ENCODE assay signal across 20 cellular contexts in genomic region chr7:157527235-157527634, GRCh38.
"Had no signal": no experiment of that assay in that cellular context is flagged by ENCODE, and none has a peak within 500 bp of the region (broad histone marks: within the 10 kb centered on the region; RNA-seq: fewer than 3 reads in every experiment).

No MANE protein-coding gene starts in this region.

- DNase-seq: activated CD4-positive, alpha-beta T cell treated with anti-CD3 and anti-CD28 coated beads, Interleukin-2, amount 10 ng/mL, durations not matched to agents 7 days and 5 days; activated CD8-positive, alpha-beta T cell treated with anti-CD3 and anti-CD28 coated beads, Interleukin-2, amount 10 ng/mL, durations not matched to agents 7 days and 5 days; dermis blood vessel endothelial cell; effector memory CD8-positive, alpha-beta T cell; esophagus squamous epithelium; heart right ventricle; naive B cell; stimulated activated naive CD4-positive, alpha-beta T cell; T-helper 1 cell; T-helper 9 cell; thyroid gland had no signal

- H3K36me3 Mint-ChIP-seq: memory B cell had no signal

- H3K4me1 Mint-ChIP-seq: activated B cell treated with CpG ODN at 0.5 μM for 24 hours; activated naive CD4-positive, alpha-beta T cell treated with anti-CD3 and anti-CD28 coated beads, Interleukin-2, amount 50 U/mL, for 24 hours; memory B cell had no signal

- H3K4me3 Mint-ChIP-seq: activated B cell treated with CpG ODN at 0.5 μM for 24 hours; activated CD4-positive, alpha-beta T cell treated with anti-CD3 and anti-CD28 coated beads, Interleukin-2, amount 10 ng/mL, durations not matched to agents 7 days and 5 days; activated CD8-positive, alpha-beta T cell treated with anti-CD3 and anti-CD28 coated beads, Interleukin-2, amount 10 ng/mL, durations not matched to agents 7 days and 5 days; activated naive CD4-positive, alpha-beta T cell treated with anti-CD3 and anti-CD28 coated beads, Interleukin-2, amount 50 U/mL, for 24 hours; effector memory CD8-positive, alpha-beta T cell; memory B cell; naive B cell had no signal

- H3K27ac ChIP-seq: cardiac muscle cell, esophagus squamous epithelium, heart right ventricle, parathyroid adenoma, thyroid gland had no signal

- H3K9ac ChIP-seq: parathyroid adenoma had no signal

- H3K27me3 Mint-ChIP-seq: activated B cell treated with CpG ODN at 0.5 μM for 24 hours; activated naive CD4-positive, alpha-beta T cell treated with anti-CD3 and anti-CD28 coated beads, Interleukin-2, amount 50 U/mL, for 24 hours had no signal

- FAIRE-seq: urothelium cell line had no signal

- ATAC-seq: activated CD8-positive, alpha-beta T cell treated with anti-CD3 and anti-CD28 coated beads, Interleukin-2, amount 10 ng/mL, durations not matched to agents 7 days and 5 days; effector memory CD8-positive, alpha-beta T cell; heart right ventricle; left ventricle myocardium superior; mucosa of descending colon had no signal

- H3K9me3 ChIP-seq: thyroid gland had no signal

- H3K4me1 ChIP-seq: esophagus squamous epithelium, heart right ventricle, parathyroid adenoma, thyroid gland had no signal

- H3K27me3 ChIP-seq: cardiac muscle cell, thyroid gland had no signal

- H3K79me2 ChIP-seq: parathyroid adenoma had no signal

- H3K27ac Mint-ChIP-seq: activated B cell treated with CpG ODN at 0.5 μM for 24 hours; activated CD4-positive, alpha-beta T cell treated with anti-CD3 and anti-CD28 coated beads, Interleukin-2, amount 10 ng/mL, durations not matched to agents 7 days and 5 days; activated CD8-positive, alpha-beta T cell treated with anti-CD3 and anti-CD28 coated beads, Interleukin-2, amount 10 ng/mL, durations not matched to agents 7 days and 5 days; activated naive CD4-positive, alpha-beta T cell treated with anti-CD3 and anti-CD28 coated beads, Interleukin-2, amount 50 U/mL, for 24 hours; activated T-helper 2 cell treated with anti-CD3 and anti-CD28 coated beads, Interferon-gamma antibody, Interleukin-2, Interleukin-4, amounts not matched to agents 10 μg/mL and 5 μg/mL and 100 μg/mL, durations not matched to agents 14 hours and 24 hours and 36 hours; effector memory CD8-positive, alpha-beta T cell; memory B cell; naive B cell had no signal

- H3K36me3 ChIP-seq: cardiac muscle cell, esophagus squamous epithelium, heart right ventricle, thyroid gland had no signal

- H2AFZ ChIP-seq: parathyroid adenoma had no signal

- H3K4me3 ChIP-seq: cardiac muscle cell, esophagus squamous epithelium, heart right ventricle, mucosa of descending colon, thyroid gland had no signal
